41 cellular contexts compared by ENCODE assay signal in the genomic region with DNA sequence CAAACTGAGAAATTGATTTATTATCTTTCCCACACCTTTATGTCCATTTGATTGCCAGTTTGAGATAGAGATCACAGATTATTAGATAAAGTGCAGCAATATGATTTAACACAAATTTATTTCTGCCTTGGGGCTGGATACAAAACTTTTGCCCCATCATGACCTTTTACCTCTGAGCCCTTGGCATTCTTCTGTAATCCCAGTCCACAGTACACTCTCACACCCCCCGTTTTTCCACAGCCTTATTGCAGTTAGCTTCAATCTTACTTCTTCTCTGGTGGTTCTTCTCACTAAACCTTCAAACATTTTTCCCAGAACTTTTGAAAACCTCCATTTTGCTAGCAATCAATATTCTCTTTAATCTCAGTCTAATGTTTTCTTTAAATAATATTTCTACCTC.
"Had no signal": no experiment of that assay in that cellular context is flagged by ENCODE, and none has a peak within 500 bp of the region (broad histone marks: within the 10 kb centered on the region; RNA-seq: fewer than 3 reads in every experiment).

No MANE protein-coding gene starts in this region.

- H3K4me3 Mint-ChIP-seq: activated naive CD4-positive, alpha-beta T cell treated with anti-CD3 and anti-CD28 coated beads for 36 hours; activated naive CD4-positive, alpha-beta T cell treated with anti-CD3 and anti-CD28 coated beads, Interleukin-2, amount 10 ng/mL, durations not matched to agents 7 days and 5 days; activated naive CD4-positive, alpha-beta T cell treated with anti-CD3 and anti-CD28 coated beads, Interleukin-2, amount 50 U/mL, for 24 hours; activated naive CD8-positive, alpha-beta T cell; activated naive CD8-positive, alpha-beta T cell treated with anti-CD3 and anti-CD28 coated beads for 36 hours; activated naive CD8-positive, alpha-beta T cell treated with anti-CD3 and anti-CD28 coated beads, Interleukin-2, amount 10 ng/mL, durations not matched to agents 7 days and 5 days; activated naive CD8-positive, alpha-beta T cell treated with anti-CD3 and anti-CD28 coated beads, Interleukin-2, amount 50 U/mL, for 24 hours; activated T-cell treated with anti-CD3 and anti-CD28 coated beads, Interleukin-2, amount 50 U/mL, for 24 hours; activated T-cell treated with anti-CD3 and anti-CD28 coated beads, Interleukin-2, amount 50 U/mL, for 4 hours; activated T-cell treated with anti-CD3 and anti-CD28 coated beads, Interleukin-2, amount 50 U/mL, for 72 hours; activated T-helper 1 cell treated with anti-CD3 and anti-CD28 coated beads, Interleukin-12 subunit alpha, Interleukin-12 subunit beta, Interleukin-2, Interleukin-4 antibody, amounts not matched to agents 30 ng/mL and 10 ng/mL and 1 ng/mL, durations not matched to agents 14 hours and 24 hours and 36 hours; activated T-helper 17 cell treated with anti-CD3 and anti-CD28 coated beads, Interleukin-2, amount 50 U/mL, for 72 hours; brain; central memory CD8-positive, alpha-beta T cell had no signal

- H3K4me1 ChIP-seq: adrenal gland, body of pancreas, breast epithelium had no signal

- H3K9me3 Mint-ChIP-seq: activated naive CD4-positive, alpha-beta T cell treated with anti-CD3 and anti-CD28 coated beads for 36 hours; activated naive CD4-positive, alpha-beta T cell treated with anti-CD3 and anti-CD28 coated beads, Interleukin-2, amount 10 ng/mL, durations not matched to agents 7 days and 5 days; activated naive CD4-positive, alpha-beta T cell treated with anti-CD3 and anti-CD28 coated beads, Interleukin-2, amount 50 U/mL, for 24 hours; activated naive CD8-positive, alpha-beta T cell treated with anti-CD3 and anti-CD28 coated beads for 36 hours; activated naive CD8-positive, alpha-beta T cell treated with anti-CD3 and anti-CD28 coated beads, Interleukin-2, amount 10 ng/mL, durations not matched to agents 7 days and 5 days; activated naive CD8-positive, alpha-beta T cell treated with anti-CD3 and anti-CD28 coated beads, Interleukin-2, amount 50 U/mL, for 24 hours; activated T-cell treated with anti-CD3 and anti-CD28 coated beads, Interleukin-2, amount 50 U/mL, for 24 hours; activated T-cell treated with anti-CD3 and anti-CD28 coated beads, Interleukin-2, amount 50 U/mL, for 4 hours; activated T-helper 1 cell treated with anti-CD3 and anti-CD28 coated beads, Interleukin-12 subunit alpha, Interleukin-12 subunit beta, Interleukin-2, Interleukin-4 antibody, amounts not matched to agents 30 ng/mL and 10 ng/mL and 1 ng/mL, durations not matched to agents 14 hours and 24 hours and 36 hours; activated T-helper 17 cell treated with anti-CD3 and anti-CD28 coated beads, Interleukin-2, amount 50 U/mL, for 72 hours; activated T-helper 2 cell treated with anti-CD3 and anti-CD28 coated beads, Interferon-gamma antibody, Interleukin-2, Interleukin-4, amounts not matched to agents 10 μg/mL and 5 μg/mL and 100 μg/mL, durations not matched to agents 14 hours and 24 hours and 36 hours; brain; central memory CD8-positive, alpha-beta T cell had no signal

- H3K27ac Mint-ChIP-seq: activated naive CD4-positive, alpha-beta T cell treated with anti-CD3 and anti-CD28 coated beads for 36 hours; activated naive CD4-positive, alpha-beta T cell treated with anti-CD3 and anti-CD28 coated beads, Interleukin-2, amount 10 ng/mL, durations not matched to agents 7 days and 5 days; activated naive CD4-positive, alpha-beta T cell treated with anti-CD3 and anti-CD28 coated beads, Interleukin-2, amount 50 U/mL, for 24 hours; activated naive CD4-positive, alpha-beta T cell treated with anti-CD3 and anti-CD28 coated beads, Interleukin-2, amount 50 U/mL, for 72 hours; activated naive CD8-positive, alpha-beta T cell; activated naive CD8-positive, alpha-beta T cell treated with anti-CD3 and anti-CD28 coated beads for 36 hours; activated naive CD8-positive, alpha-beta T cell treated with anti-CD3 and anti-CD28 coated beads, Interleukin-2, amount 10 ng/mL, durations not matched to agents 7 days and 5 days; activated naive CD8-positive, alpha-beta T cell treated with anti-CD3 and anti-CD28 coated beads, Interleukin-2, amount 50 U/mL, for 24 hours; activated T-cell treated with anti-CD3 and anti-CD28 coated beads, Interleukin-2, amount 50 U/mL, for 24 hours; activated T-cell treated with anti-CD3 and anti-CD28 coated beads, Interleukin-2, amount 50 U/mL, for 72 hours; activated T-helper 1 cell treated with anti-CD3 and anti-CD28 coated beads, Interleukin-12 subunit alpha, Interleukin-12 subunit beta, Interleukin-2, Interleukin-4 antibody, amounts not matched to agents 30 ng/mL and 10 ng/mL and 1 ng/mL, durations not matched to agents 14 hours and 24 hours and 36 hours; activated T-helper 17 cell treated with anti-CD3 and anti-CD28 coated beads, Interleukin-2, amount 50 U/mL, for 72 hours; activated T-helper 2 cell treated with anti-CD3 and anti-CD28 coated beads, Interferon-gamma antibody, Interleukin-2, Interleukin-4, amounts not matched to agents 10 μg/mL and 5 μg/mL and 100 μg/mL, durations not matched to agents 14 hours and 24 hours and 36 hours; brain had no signal

- H3K9me3 ChIP-seq: adrenal gland, ascending aorta, body of pancreas, breast epithelium had no signal

- H3K36me3 Mint-ChIP-seq: activated naive CD4-positive, alpha-beta T cell treated with anti-CD3 and anti-CD28 coated beads, Interleukin-2, amount 10 ng/mL, durations not matched to agents 7 days and 5 days; activated naive CD4-positive, alpha-beta T cell treated with anti-CD3 and anti-CD28 coated beads, Interleukin-2, amount 50 U/mL, for 24 hours; activated naive CD4-positive, alpha-beta T cell treated with anti-CD3 and anti-CD28 coated beads, Interleukin-2, amount 50 U/mL, for 72 hours; activated naive CD8-positive, alpha-beta T cell; activated naive CD8-positive, alpha-beta T cell treated with anti-CD3 and anti-CD28 coated beads for 36 hours; activated naive CD8-positive, alpha-beta T cell treated with anti-CD3 and anti-CD28 coated beads, Interleukin-2, amount 10 ng/mL, durations not matched to agents 7 days and 5 days; brain had no signal

- ATAC-seq: activated naive CD4-positive, alpha-beta T cell treated with anti-CD3 and anti-CD28 coated beads, Interleukin-2, amount 50 U/mL, for 72 hours; activated naive CD8-positive, alpha-beta T cell treated with anti-CD3 and anti-CD28 coated beads, Interleukin-2, amount 50 U/mL, for 24 hours; activated T-cell treated with anti-CD3 and anti-CD28 coated beads, Interleukin-2, amount 50 U/mL, for 4 hours; activated T-cell treated with anti-CD3 and anti-CD28 coated beads, Interleukin-2, amount 50 U/mL, for 72 hours; activated T-helper 17 cell treated with anti-CD3 and anti-CD28 coated beads, Interleukin-2, amount 50 U/mL, for 72 hours; body of pancreas had no signal

- H3K36me3 ChIP-seq: adrenal gland, ascending aorta, brain microvascular endothelial cell, breast epithelium, cardiac muscle cell had no signal

- H3K4me3 ChIP-seq: adrenal gland, ascending aorta, body of pancreas, breast epithelium, cardiac muscle cell had no signal

- H3K27ac ChIP-seq: adrenal gland, ascending aorta, body of pancreas, brain microvascular endothelial cell, breast epithelium, cardiac muscle cell had no signal

- H3K27me3 Mint-ChIP-seq: activated naive CD4-positive, alpha-beta T cell treated with anti-CD3 and anti-CD28 coated beads, Interleukin-2, amount 10 ng/mL, durations not matched to agents 7 days and 5 days; activated naive CD4-positive, alpha-beta T cell treated with anti-CD3 and anti-CD28 coated beads, Interleukin-2, amount 50 U/mL, for 24 hours; activated naive CD8-positive, alpha-beta T cell treated with anti-CD3 and anti-CD28 coated beads for 36 hours; activated naive CD8-positive, alpha-beta T cell treated with anti-CD3 and anti-CD28 coated beads, Interleukin-2, amount 10 ng/mL, durations not matched to agents 7 days and 5 days; activated naive CD8-positive, alpha-beta T cell treated with anti-CD3 and anti-CD28 coated beads, Interleukin-2, amount 50 U/mL, for 24 hours; activated T-cell treated with anti-CD3 and anti-CD28 coated beads, Interleukin-2, amount 50 U/mL, for 24 hours; activated T-helper 17 cell treated with anti-CD3 and anti-CD28 coated beads, Interleukin-2, amount 50 U/mL, for 72 hours; brain; central memory CD8-positive, alpha-beta T cell had no signal

- H3K4me1 Mint-ChIP-seq: activated naive CD4-positive, alpha-beta T cell treated with anti-CD3 and anti-CD28 coated beads, Interleukin-2, amount 10 ng/mL, durations not matched to agents 7 days and 5 days; activated naive CD4-positive, alpha-beta T cell treated with anti-CD3 and anti-CD28 coated beads, Interleukin-2, amount 50 U/mL, for 24 hours; activated naive CD8-positive, alpha-beta T cell treated with anti-CD3 and anti-CD28 coated beads for 36 hours; activated naive CD8-positive, alpha-beta T cell treated with anti-CD3 and anti-CD28 coated beads, Interleukin-2, amount 10 ng/mL, durations not matched to agents 7 days and 5 days; activated naive CD8-positive, alpha-beta T cell treated with anti-CD3 and anti-CD28 coated beads, Interleukin-2, amount 50 U/mL, for 24 hours; activated T-helper 17 cell treated with anti-CD3 and anti-CD28 coated beads, Interleukin-2, amount 50 U/mL, for 72 hours; brain; central memory CD8-positive, alpha-beta T cell had no signal

- FAIRE-seq: astrocyte, bronchial epithelial cell had no signal

- H3K27me3 ChIP-seq: adrenal gland, ascending aorta, body of pancreas, brain microvascular endothelial cell, breast epithelium, cardiac muscle cell had no signal

- DNase-seq: activated effector memory CD4-positive, alpha-beta T cell treated with anti-CD3 and anti-CD28 coated beads, Interleukin-2, amount 50 U/mL, for 16 hours; activated effector memory CD4-positive, alpha-beta T cell treated with Interleukin-2 at 50 U/mL for 16 hours; activated gamma-delta T cell; activated gamma-delta T cell treated with Interleukin-2 at 50 U/mL for 16 hours; activated naive CD4-positive, alpha-beta T cell; activated naive CD4-positive, alpha-beta T cell treated with anti-CD3 and anti-CD28 coated beads for 36 hours; activated naive CD4-positive, alpha-beta T cell treated with anti-CD3 and anti-CD28 coated beads, Interleukin-2, amount 10 ng/mL, durations not matched to agents 7 days and 5 days; activated naive CD4-positive, alpha-beta T cell treated with anti-CD3 and anti-CD28 coated beads, Interleukin-2, amount 50 U/mL, for 16 hours; activated naive CD4-positive, alpha-beta T cell treated with Interleukin-2 at 50 U/mL for 16 hours; activated naive CD8-positive, alpha-beta T cell treated with anti-CD3 and anti-CD28 coated beads for 36 hours; activated naive CD8-positive, alpha-beta T cell treated with anti-CD3 and anti-CD28 coated beads, Interleukin-2, amount 10 ng/mL, durations not matched to agents 7 days and 5 days; activated naive CD8-positive, alpha-beta T cell treated with anti-CD3 and anti-CD28 coated beads, Interleukin-2, amount 50 U/mL, for 24 hours; activated T-cell treated with anti-CD3 and anti-CD28 coated beads for 4 hours; activated T-cell treated with anti-CD3 and anti-CD28 coated beads, Interleukin-2, amount 50 U/mL, for 1 hour; activated T-cell treated with anti-CD3 and anti-CD28 coated beads, Interleukin-2, amount 50 U/mL, for 24 hours; activated T-cell treated with anti-CD3 and anti-CD28 coated beads, Interleukin-2, amount 50 U/mL, for 4 hours; activated T-cell treated with anti-CD3 and anti-CD28 coated beads, Interleukin-2, amount 50 U/mL, for 48 hours; activated T-cell treated with anti-CD3 and anti-CD28 coated beads, Interleukin-2, amount 50 U/mL, for 72 hours; adrenal gland; amniotic stem cell; amygdala; anterior cingulate cortex; aorta; body of pancreas; brain microvascular endothelial cell; caudate nucleus; central memory CD4-positive, alpha-beta T cell; cerebellar nuclear complex had no signal
